Comparison of ENCODE assay signal across 9 cellular contexts in the genomic region with DNA sequence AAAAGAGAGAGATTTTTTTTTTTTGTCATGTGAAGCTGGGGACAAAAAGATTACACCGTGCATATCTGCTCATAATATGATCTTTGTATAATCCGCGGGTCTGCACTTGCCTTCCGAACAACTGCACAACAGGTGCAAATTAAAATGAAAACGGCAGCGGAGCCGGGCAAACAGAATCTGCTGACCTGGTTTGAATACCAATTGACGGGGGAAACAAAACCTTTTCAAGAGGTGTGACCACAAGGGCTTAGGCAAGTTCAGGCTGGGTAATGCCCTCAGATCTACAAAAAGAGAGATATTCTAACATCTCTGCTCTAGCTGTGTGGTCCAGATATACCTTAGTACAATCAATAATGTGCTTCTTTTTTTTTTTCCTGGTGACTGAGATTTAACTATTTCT.
DNase-seq lines count a peak whose midpoint lies in the region; ATAC-seq, FAIRE-seq and TF ChIP-seq lines count a peak whose summit lies in the region.
"Had no signal": no experiment of that assay in that cellular context is flagged by ENCODE, and none has a peak within 500 bp of the region (broad histone marks: within the 10 kb centered on the region; RNA-seq: fewer than 3 reads in every experiment).

No MANE protein-coding gene starts in this region.

- TF ChIP-seq CTCF in left ventricle myocardium inferior (IDR thresholded peaks at IDR 0.05; ENCODE audit: borderline replicate concordance) = no peak
- TF ChIP-seq CTCF in D721Med (IDR thresholded peaks at IDR 0.05; ENCODE audit: insufficient read depth, missing control alignments) = no peak

- ATAC-seq in GM18907 (IDR thresholded peaks at IDR 0.05; ENCODE audit: unreplicated experiment) = peak; percentile 41
- ATAC-seq in GM21737 (IDR thresholded peaks at IDR 0.05; ENCODE audit: unreplicated experiment) = no peak
- ATAC-seq: left colon had no signal

- H3K4me1 ChIP-seq in left ventricle myocardium inferior (peaks cover 86% of the 10 kb centered on the region), skeletal muscle tissue (ENCODE audit: control insufficient read depth in 3 of 3, insufficient read depth in 3 of 3, low read length in 3 of 3) (peaks cover 2 to 22% (median 20%) of the 10 kb centered on the region in 3 donors)

- DNase-seq in NCI-H526 (lab: John Stamatoyannopoulos, UW) (peak; percentile 90 to 96), left ventricle myocardium inferior (no peak), D721Med (ENCODE audit: insufficient read length, low spot score) (no peak), mucosa of gallbladder (ENCODE audit: low spot score) (no peak)
- DNase-seq in stimulated activated CD4-positive, alpha-beta T cell treated with anti-CD3 and anti-CD28 coated beads, Interleukin-15, amount 100 ng/mL, for 24 hours = no peak
- DNase-seq: left colon had no signal

- H3K27me3 ChIP-seq in left ventricle myocardium inferior (ENCODE audit: low read depth) (no peaks in the 10 kb centered on the region), skeletal muscle tissue (ENCODE audit: control insufficient read depth in 3 of 3, insufficient read depth in 3 of 3, low read length in 3 of 3) (no peaks in the 10 kb centered on the region)

- peak overlapping the region; percentile 88 for H3K27ac ChIP-seq in left ventricle myocardium inferior (replicated peaks)
- peak overlapping the region; percentile 80 for H3K27ac ChIP-seq in skeletal muscle tissue (ENCODE audit: low read depth, low read length)

- no peak for FAIRE-seq in D721Med (lab: Jason Lieb, UNC)

- H3K9me3 ChIP-seq in left ventricle myocardium inferior (replicated peaks) (no peaks in the 10 kb centered on the region), skeletal muscle tissue (ENCODE audit: control insufficient read depth in 3 of 3, low read length in 3 of 3) (no peaks in the 10 kb centered on the region)

- H3K9ac ChIP-seq in skeletal muscle tissue (ENCODE audit: low read depth in 1 of 3, low read length in 3 of 3) = peak overlapping the region; percentile 55 to 84 (median 72)

- peaks cover 13% of the 10 kb centered on the region for H3K36me3 ChIP-seq in left ventricle myocardium inferior
- H3K36me3 ChIP-seq in skeletal muscle tissue (ENCODE audit: control insufficient read depth in 3 of 3, insufficient read depth in 3 of 3, low read length in 3 of 3) = peaks cover 0 to 13% (median 6%) of the 10 kb centered on the region in 3 donors

- H3K4me3 ChIP-seq in left ventricle myocardium inferior = peak overlapping the region; percentile 54
- peak overlapping the region; percentile 24 to 64 (median 51) for H3K4me3 ChIP-seq in skeletal muscle tissue (ENCODE audit: low read length in 3 of 3)

- intact Hi-C loops in left ventricle myocardium inferior (cut with micrococcal nuclease) = no loop called here

Comparison
In these comparisons a context has a peak if more than half of its experiments do, and no peak if none do; other contexts are left out.
1. DNase-seq: peak in NCI-H526 (2 of 2); none in left ventricle myocardium inferior (single experiment), D721Med (single experiment), stimulated activated CD4-positive, alpha-beta T cell treated with anti-CD3 and anti-CD28 coated beads, Interleukin-15, amount 100 ng/mL, for 24 hours (single experiment) and mucosa of gallbladder (single experiment).